1 cellular context compared by ENCODE assay signal in the genomic region with DNA sequence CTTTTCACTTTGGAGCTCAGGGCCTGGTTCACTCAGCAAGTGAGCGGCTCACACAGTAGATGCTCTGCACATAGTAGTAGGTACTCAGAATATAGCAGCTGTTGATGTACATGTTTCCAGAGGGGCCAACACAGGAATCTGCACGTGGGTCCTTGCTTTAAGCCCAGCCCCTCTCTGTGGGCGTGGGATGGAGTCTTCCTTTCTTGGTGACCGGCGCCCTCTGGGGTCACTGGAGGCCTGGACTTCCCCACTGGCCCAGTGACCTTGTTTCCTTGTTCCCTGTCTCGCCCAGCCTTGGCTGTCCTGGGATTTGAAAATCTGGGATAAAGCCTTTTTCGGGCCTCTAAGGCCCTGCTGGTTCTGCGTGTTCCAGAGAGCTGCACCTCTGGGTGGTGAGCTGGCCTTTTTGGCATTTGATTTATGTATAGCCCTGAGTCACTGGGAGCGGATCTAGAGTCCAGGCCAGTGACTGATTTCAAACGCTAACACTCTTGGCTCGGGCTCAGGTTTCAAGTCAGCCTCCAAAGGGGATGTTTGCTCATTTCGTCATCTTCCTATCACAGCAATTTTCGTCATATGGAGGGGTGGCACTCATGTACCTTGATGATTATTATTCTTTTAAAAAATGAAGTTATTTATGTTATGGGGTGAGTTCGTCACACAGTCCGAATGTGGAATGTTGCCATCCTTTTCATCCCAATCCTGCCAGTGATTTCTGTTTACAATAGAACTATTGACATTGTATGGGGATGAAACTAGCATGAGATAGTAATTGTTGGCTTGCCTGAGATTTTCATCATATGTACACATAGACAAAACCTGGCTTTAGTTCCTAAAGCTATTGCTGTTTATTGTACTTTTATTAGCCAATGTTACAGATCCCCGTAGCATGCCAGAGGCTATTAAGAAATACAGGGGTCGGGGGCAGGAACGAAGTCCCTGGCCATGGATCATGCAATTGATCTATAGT.
TF ChIP-seq lines count a peak whose summit lies in the region.

No MANE protein-coding gene starts in this region.

TF ChIP-seq in K562, 482 proteins besides CTCF, POLR2A, EP300 and RAD21 (continued from another document and continues in another):
- TF ChIP-seq, protein P1, sequence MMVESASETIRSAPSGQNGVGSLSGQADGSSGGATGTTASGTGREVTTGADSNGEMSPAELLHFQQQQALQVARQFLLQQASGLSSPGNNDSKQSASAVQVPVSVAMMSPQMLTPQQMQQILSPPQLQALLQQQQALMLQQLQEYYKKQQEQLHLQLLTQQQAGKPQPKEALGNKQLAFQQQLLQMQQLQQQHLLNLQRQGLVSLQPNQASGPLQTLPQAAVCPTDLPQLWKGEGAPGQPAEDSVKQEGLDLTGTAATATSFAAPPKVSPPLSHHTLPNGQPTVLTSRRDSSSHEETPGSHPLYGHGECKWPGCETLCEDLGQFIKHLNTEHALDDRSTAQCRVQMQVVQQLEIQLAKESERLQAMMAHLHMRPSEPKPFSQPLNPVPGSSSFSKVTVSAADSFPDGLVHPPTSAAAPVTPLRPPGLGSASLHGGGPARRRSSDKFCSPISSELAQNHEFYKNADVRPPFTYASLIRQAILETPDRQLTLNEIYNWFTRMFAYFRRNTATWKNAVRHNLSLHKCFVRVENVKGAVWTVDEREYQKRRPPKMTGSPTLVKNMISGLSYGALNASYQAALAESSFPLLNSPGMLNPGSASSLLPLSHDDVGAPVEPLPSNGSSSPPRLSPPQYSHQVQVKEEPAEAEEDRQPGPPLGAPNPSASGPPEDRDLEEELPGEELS (CRISPR knock-in tag; IDR thresholded peaks at IDR 0.05; ENCODE audit: borderline replicate concordance): 0 out of 2 replicates have a peak, but pooled peaks have one; percentile 38
- TF ChIP-seq ZC3H4 (CRISPR knock-in tag; IDR thresholded peaks at IDR 0.05; ENCODE audit: borderline replicate concordance): no peak
- TF ChIP-seq, protein P2, sequence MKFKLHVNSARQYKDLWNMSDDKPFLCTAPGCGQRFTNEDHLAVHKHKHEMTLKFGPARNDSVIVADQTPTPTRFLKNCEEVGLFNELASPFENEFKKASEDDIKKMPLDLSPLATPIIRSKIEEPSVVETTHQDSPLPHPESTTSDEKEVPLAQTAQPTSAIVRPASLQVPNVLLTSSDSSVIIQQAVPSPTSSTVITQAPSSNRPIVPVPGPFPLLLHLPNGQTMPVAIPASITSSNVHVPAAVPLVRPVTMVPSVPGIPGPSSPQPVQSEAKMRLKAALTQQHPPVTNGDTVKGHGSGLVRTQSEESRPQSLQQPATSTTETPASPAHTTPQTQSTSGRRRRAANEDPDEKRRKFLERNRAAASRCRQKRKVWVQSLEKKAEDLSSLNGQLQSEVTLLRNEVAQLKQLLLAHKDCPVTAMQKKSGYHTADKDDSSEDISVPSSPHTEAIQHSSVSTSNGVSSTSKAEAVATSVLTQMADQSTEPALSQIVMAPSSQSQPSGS (CRISPR knock-in tag; IDR thresholded peaks at IDR 0.05): no peak
- TF ChIP-seq, protein P3, sequence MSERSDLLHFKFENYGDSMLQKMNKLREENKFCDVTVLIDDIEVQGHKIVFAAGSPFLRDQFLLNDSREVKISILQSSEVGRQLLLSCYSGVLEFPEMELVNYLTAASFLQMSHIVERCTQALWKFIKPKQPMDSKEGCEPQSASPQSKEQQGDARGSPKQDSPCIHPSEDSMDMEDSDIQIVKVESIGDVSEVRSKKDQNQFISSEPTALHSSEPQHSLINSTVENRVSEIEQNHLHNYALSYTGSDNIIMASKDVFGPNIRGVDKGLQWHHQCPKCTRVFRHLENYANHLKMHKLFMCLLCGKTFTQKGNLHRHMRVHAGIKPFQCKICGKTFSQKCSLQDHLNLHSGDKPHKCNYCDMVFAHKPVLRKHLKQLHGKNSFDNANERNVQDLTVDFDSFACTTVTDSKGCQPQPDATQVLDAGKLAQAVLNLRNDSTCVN (CRISPR knock-in tag; IDR thresholded peaks at IDR 0.05): no peak
- TF ChIP-seq, protein P4, sequence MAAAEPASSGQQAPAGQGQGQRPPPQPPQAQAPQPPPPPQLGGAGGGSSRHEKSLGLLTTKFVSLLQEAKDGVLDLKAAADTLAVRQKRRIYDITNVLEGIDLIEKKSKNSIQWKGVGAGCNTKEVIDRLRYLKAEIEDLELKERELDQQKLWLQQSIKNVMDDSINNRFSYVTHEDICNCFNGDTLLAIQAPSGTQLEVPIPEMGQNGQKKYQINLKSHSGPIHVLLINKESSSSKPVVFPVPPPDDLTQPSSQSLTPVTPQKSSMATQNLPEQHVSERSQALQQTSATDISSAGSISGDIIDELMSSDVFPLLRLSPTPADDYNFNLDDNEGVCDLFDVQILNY (CRISPR knock-in tag; IDR thresholded peaks at IDR 0.05): no peak
- no peak for TF ChIP-seq ZFP1 (CRISPR knock-in tag; IDR thresholded peaks at IDR 0.05)
- TF ChIP-seq ZNF232 (CRISPR knock-in tag; IDR thresholded peaks at IDR 0.05): 0 out of 2 replicates have a peak, but pooled peaks have one; percentile 41
- TF ChIP-seq GATAD2B (IDR thresholded peaks at IDR 0.05; ENCODE audit: borderline replicate concordance): no peak
- TF ChIP-seq ZNF668 (CRISPR knock-in tag; IDR thresholded peaks at IDR 0.05): no peak
- TF ChIP-seq ZNF133 (CRISPR knock-in tag; IDR thresholded peaks at IDR 0.05): no peak
- no peak for TF ChIP-seq MCM7 (IDR thresholded peaks at IDR 0.05)
- TF ChIP-seq DNMT1 (IDR thresholded peaks at IDR 0.05): no peak
- TF ChIP-seq SMAD2 (IDR thresholded peaks at IDR 0.05; ENCODE audit: low read depth, low read length): no peak
- TF ChIP-seq, protein P5, sequence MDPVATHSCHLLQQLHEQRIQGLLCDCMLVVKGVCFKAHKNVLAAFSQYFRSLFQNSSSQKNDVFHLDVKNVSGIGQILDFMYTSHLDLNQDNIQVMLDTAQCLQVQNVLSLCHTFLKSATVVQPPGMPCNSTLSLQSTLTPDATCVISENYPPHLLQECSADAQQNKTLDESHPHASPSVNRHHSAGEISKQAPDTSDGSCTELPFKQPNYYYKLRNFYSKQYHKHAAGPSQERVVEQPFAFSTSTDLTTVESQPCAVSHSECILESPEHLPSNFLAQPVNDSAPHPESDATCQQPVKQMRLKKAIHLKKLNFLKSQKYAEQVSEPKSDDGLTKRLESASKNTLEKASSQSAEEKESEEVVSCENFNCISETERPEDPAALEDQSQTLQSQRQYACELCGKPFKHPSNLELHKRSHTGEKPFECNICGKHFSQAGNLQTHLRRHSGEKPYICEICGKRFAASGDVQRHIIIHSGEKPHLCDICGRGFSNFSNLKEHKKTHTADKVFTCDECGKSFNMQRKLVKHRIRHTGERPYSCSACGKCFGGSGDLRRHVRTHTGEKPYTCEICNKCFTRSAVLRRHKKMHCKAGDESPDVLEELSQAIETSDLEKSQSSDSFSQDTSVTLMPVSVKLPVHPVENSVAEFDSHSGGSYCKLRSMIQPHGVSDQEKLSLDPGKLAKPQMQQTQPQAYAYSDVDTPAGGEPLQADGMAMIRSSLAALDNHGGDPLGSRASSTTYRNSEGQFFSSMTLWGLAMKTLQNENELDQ (CRISPR knock-in tag; IDR thresholded peaks at IDR 0.05; ENCODE audit: borderline replicate concordance): no peak
- TF ChIP-seq, protein P6, sequence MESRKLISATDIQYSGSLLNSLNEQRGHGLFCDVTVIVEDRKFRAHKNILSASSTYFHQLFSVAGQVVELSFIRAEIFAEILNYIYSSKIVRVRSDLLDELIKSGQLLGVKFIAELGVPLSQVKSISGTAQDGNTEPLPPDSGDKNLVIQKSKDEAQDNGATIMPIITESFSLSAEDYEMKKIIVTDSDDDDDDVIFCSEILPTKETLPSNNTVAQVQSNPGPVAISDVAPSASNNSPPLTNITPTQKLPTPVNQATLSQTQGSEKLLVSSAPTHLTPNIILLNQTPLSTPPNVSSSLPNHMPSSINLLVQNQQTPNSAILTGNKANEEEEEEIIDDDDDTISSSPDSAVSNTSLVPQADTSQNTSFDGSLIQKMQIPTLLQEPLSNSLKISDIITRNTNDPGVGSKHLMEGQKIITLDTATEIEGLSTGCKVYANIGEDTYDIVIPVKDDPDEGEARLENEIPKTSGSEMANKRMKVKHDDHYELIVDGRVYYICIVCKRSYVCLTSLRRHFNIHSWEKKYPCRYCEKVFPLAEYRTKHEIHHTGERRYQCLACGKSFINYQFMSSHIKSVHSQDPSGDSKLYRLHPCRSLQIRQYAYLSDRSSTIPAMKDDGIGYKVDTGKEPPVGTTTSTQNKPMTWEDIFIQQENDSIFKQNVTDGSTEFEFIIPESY (CRISPR knock-in tag; IDR thresholded peaks at IDR 0.05): no peak
- no peak for TF ChIP-seq KAT8 (IDR thresholded peaks at IDR 0.05; ENCODE audit: low read depth)
- TF ChIP-seq ZKSCAN1 (IDR thresholded peaks at IDR 0.05; ENCODE audit: low read depth, low read length): peak; percentile 26; the same call in 1 of the 2 replicates
- TF ChIP-seq, protein P7, sequence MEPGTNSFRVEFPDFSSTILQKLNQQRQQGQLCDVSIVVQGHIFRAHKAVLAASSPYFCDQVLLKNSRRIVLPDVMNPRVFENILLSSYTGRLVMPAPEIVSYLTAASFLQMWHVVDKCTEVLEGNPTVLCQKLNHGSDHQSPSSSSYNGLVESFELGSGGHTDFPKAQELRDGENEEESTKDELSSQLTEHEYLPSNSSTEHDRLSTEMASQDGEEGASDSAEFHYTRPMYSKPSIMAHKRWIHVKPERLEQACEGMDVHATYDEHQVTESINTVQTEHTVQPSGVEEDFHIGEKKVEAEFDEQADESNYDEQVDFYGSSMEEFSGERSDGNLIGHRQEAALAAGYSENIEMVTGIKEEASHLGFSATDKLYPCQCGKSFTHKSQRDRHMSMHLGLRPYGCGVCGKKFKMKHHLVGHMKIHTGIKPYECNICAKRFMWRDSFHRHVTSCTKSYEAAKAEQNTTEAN (CRISPR knock-in tag; IDR thresholded peaks at IDR 0.05): no peak
- TF ChIP-seq HOXB6 (CRISPR knock-in tag; IDR thresholded peaks at IDR 0.05; ENCODE audit: borderline replicate concordance): no peak
- TF ChIP-seq ZNF695 (CRISPR knock-in tag; IDR thresholded peaks at IDR 0.05): no peak
- peak; percentile 87 for TF ChIP-seq MAFG (tag; conservative IDR thresholded peaks at IDR 0.05)
- no peak for TF ChIP-seq ZNF253 (CRISPR knock-in tag; conservative IDR thresholded peaks at IDR 0.05)
- TF ChIP-seq HDGF (IDR thresholded peaks at IDR 0.05): no peak
- TF ChIP-seq ELF4 (CRISPR knock-in tag; IDR thresholded peaks at IDR 0.05): 0 out of 2 replicates have a peak, but pooled peaks have one; percentile 41
- TF ChIP-seq, protein P8, sequence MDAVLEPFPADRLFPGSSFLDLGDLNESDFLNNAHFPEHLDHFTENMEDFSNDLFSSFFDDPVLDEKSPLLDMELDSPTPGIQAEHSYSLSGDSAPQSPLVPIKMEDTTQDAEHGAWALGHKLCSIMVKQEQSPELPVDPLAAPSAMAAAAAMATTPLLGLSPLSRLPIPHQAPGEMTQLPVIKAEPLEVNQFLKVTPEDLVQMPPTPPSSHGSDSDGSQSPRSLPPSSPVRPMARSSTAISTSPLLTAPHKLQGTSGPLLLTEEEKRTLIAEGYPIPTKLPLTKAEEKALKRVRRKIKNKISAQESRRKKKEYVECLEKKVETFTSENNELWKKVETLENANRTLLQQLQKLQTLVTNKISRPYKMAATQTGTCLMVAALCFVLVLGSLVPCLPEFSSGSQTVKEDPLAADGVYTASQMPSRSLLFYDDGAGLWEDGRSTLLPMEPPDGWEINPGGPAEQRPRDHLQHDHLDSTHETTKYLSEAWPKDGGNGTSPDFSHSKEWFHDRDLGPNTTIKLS (IDR thresholded peaks at IDR 0.05; ENCODE audit: borderline replicate concordance, low read depth): peak; percentile 91
- TF ChIP-seq, protein P9, sequence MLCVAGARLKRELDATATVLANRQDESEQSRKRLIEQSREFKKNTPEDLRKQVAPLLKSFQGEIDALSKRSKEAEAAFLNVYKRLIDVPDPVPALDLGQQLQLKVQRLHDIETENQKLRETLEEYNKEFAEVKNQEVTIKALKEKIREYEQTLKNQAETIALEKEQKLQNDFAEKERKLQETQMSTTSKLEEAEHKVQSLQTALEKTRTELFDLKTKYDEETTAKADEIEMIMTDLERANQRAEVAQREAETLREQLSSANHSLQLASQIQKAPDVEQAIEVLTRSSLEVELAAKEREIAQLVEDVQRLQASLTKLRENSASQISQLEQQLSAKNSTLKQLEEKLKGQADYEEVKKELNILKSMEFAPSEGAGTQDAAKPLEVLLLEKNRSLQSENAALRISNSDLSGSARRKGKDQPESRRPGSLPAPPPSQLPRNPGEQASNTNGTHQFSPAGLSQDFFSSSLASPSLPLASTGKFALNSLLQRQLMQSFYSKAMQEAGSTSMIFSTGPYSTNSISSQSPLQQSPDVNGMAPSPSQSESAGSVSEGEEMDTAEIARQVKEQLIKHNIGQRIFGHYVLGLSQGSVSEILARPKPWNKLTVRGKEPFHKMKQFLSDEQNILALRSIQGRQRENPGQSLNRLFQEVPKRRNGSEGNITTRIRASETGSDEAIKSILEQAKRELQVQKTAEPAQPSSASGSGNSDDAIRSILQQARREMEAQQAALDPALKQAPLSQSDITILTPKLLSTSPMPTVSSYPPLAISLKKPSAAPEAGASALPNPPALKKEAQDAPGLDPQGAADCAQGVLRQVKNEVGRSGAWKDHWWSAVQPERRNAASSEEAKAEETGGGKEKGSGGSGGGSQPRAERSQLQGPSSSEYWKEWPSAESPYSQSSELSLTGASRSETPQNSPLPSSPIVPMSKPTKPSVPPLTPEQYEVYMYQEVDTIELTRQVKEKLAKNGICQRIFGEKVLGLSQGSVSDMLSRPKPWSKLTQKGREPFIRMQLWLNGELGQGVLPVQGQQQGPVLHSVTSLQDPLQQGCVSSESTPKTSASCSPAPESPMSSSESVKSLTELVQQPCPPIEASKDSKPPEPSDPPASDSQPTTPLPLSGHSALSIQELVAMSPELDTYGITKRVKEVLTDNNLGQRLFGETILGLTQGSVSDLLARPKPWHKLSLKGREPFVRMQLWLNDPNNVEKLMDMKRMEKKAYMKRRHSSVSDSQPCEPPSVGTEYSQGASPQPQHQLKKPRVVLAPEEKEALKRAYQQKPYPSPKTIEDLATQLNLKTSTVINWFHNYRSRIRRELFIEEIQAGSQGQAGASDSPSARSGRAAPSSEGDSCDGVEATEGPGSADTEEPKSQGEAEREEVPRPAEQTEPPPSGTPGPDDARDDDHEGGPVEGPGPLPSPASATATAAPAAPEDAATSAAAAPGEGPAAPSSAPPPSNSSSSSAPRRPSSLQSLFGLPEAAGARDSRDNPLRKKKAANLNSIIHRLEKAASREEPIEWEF (CRISPR knock-in tag; IDR thresholded peaks at IDR 0.05): peak; percentile 23; the same call in 1 of the 2 replicates
- no peak for TF ChIP-seq PHB2 (IDR thresholded peaks at IDR 0.05; ENCODE audit: low read depth)
- TF ChIP-seq FOXA3 (CRISPR knock-in tag; conservative IDR thresholded peaks at IDR 0.05 in 1 of 2, IDR thresholded peaks at IDR 0.05 in 1 of 2): peak in 1 of 2 experiments; percentile 82; a peak in 3 of 4 replicates
- TF ChIP-seq LCOR (CRISPR knock-in tag; IDR thresholded peaks at IDR 0.05): no peak; the same call in 1 of the 2 replicates
- no peak for TF ChIP-seq JUNB (CRISPR knock-in tag; conservative IDR thresholded peaks at IDR 0.05)
- TF ChIP-seq, protein P10, sequence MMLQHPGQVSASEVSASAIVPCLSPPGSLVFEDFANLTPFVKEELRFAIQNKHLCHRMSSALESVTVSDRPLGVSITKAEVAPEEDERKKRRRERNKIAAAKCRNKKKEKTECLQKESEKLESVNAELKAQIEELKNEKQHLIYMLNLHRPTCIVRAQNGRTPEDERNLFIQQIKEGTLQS (IDR thresholded peaks at IDR 0.05): peak; percentile 99
- TF ChIP-seq, protein P10 (CRISPR knock-in tag; conservative IDR thresholded peaks at IDR 0.05): peak; percentile 84; the same call in 1 of the 2 replicates
- TF ChIP-seq TFAM (CRISPR knock-in tag; conservative IDR thresholded peaks at IDR 0.05): no peak
- no peak for TF ChIP-seq GATAD2A (IDR thresholded peaks at IDR 0.05)
- no peak for TF ChIP-seq ZNF140 (CRISPR knock-in tag; IDR thresholded peaks at IDR 0.05)
- TF ChIP-seq KDM1A (IDR thresholded peaks at IDR 0.05): peak; percentile 85 to 88
